ENCODE assay signal across 17 cellular contexts in genomic region chr5:133112026-133112660, GRCh38.
"Had no signal": no experiment of that assay in that cellular context is flagged by ENCODE, and none has a peak within 500 bp of the region (broad histone marks: within the 10 kb centered on the region; RNA-seq: fewer than 3 reads in every experiment).

No MANE protein-coding gene starts in this region.

- H3K27me3 Mint-ChIP-seq: activated CD4-positive, alpha-beta memory T cell treated with anti-CD3 and anti-CD28 coated beads for 36 hours; activated CD4-positive, alpha-beta T cell treated with anti-CD3 and anti-CD28 coated beads, Interleukin-2, amount 10 ng/mL, durations not matched to agents 7 days and 5 days; activated naive CD4-positive, alpha-beta T cell treated with anti-CD3 and anti-CD28 coated beads, Interleukin-2, amount 50 U/mL, for 24 hours; activated T-helper 17 cell treated with anti-CD3 and anti-CD28 coated beads, Interleukin-2, amount 50 U/mL, for 72 hours; T-cell had no signal

- H3K27ac ChIP-seq: breast epithelium, KMS-11, SK-N-MC had no signal

- H3K27me3 ChIP-seq: breast epithelium had no signal

- H3K27ac Mint-ChIP-seq: activated CD4-positive, alpha-beta memory T cell treated with anti-CD3 and anti-CD28 coated beads for 36 hours; activated CD4-positive, alpha-beta T cell treated with anti-CD3 and anti-CD28 coated beads, Interleukin-2, amount 10 ng/mL, durations not matched to agents 7 days and 5 days; activated naive CD4-positive, alpha-beta T cell treated with anti-CD3 and anti-CD28 coated beads, Interleukin-2, amount 50 U/mL, for 24 hours; activated T-helper 17 cell treated with anti-CD3 and anti-CD28 coated beads, Interleukin-2, amount 50 U/mL, for 72 hours; T-cell had no signal

- H3K9me3 Mint-ChIP-seq: activated CD4-positive, alpha-beta memory T cell treated with anti-CD3 and anti-CD28 coated beads for 36 hours; activated CD4-positive, alpha-beta T cell treated with anti-CD3 and anti-CD28 coated beads, Interleukin-2, amount 10 ng/mL, durations not matched to agents 7 days and 5 days; activated naive CD4-positive, alpha-beta T cell treated with anti-CD3 and anti-CD28 coated beads, Interleukin-2, amount 50 U/mL, for 24 hours; activated T-helper 17 cell treated with anti-CD3 and anti-CD28 coated beads, Interleukin-2, amount 50 U/mL, for 72 hours; T-cell had no signal

- H3K4me3 Mint-ChIP-seq: activated CD4-positive, alpha-beta memory T cell treated with anti-CD3 and anti-CD28 coated beads for 36 hours; activated CD4-positive, alpha-beta T cell treated with anti-CD3 and anti-CD28 coated beads, Interleukin-2, amount 10 ng/mL, durations not matched to agents 7 days and 5 days; T-cell had no signal

- DNase-seq: activated CD4-positive, alpha-beta memory T cell treated with anti-CD3 and anti-CD28 coated beads for 36 hours; activated CD4-positive, alpha-beta T cell treated with anti-CD3 and anti-CD28 coated beads, Interleukin-2, amount 10 ng/mL, durations not matched to agents 7 days and 5 days; activated CD4-positive, CD25-positive, alpha-beta regulatory T cell; activated T-cell treated with anti-CD3 and anti-CD28 coated beads for 4 hours; aorta; central memory CD4-positive, alpha-beta T cell; NCI-H1092; NCI-H2171 treated with DMSO at 0.1 percent for 48 hours; NCI-H226; T-cell; T-helper 2 cell; T1000 had no signal

- H3K36me3 ChIP-seq: breast epithelium had no signal

- H3K36me3 Mint-ChIP-seq: activated CD4-positive, alpha-beta memory T cell treated with anti-CD3 and anti-CD28 coated beads for 36 hours; activated naive CD4-positive, alpha-beta T cell treated with anti-CD3 and anti-CD28 coated beads, Interleukin-2, amount 50 U/mL, for 24 hours; T-cell had no signal

- H3K9ac ChIP-seq: KMS-11 had no signal

- H3K4me1 ChIP-seq: breast epithelium had no signal

- H3K4me3 ChIP-seq: breast epithelium, SK-N-MC had no signal

- H3K9me3 ChIP-seq: breast epithelium had no signal
